Comparison of ENCODE assay signal across 1 cellular context in genomic region chr5:141608557-141608956, GRCh38.
TF ChIP-seq lines count a peak whose summit lies in the region.

No MANE protein-coding gene starts in this region.

TF ChIP-seq in liver, 16 proteins besides CTCF, POLR2A, EP300 and RAD21 (continued from another document):
- TF ChIP-seq REST (IDR thresholded peaks at IDR 0.05), result peak; percentile 57
- TF ChIP-seq TAF1 (conservative IDR thresholded peaks at IDR 0.05), result no peak
- peak; percentile 84 for TF ChIP-seq JUND (IDR thresholded peaks at IDR 0.05)
- no peak for TF ChIP-seq FOXA1 (IDR thresholded peaks at IDR 0.05)
- peak; percentile 23 for TF ChIP-seq ATF3 (IDR thresholded peaks at IDR 0.05)
- TF ChIP-seq FOXA2 (IDR thresholded peaks at IDR 0.05), result no peak
- TF ChIP-seq SP1 (IDR thresholded peaks at IDR 0.05), result peak; percentile 77
- TF ChIP-seq NR2F2 (IDR thresholded peaks at IDR 0.05), result no peak
- peak; percentile 26 for TF ChIP-seq HNF4G (IDR thresholded peaks at IDR 0.05)
- TF ChIP-seq GABPA (IDR thresholded peaks at IDR 0.05 in 1 of 2, conservative IDR thresholded peaks at IDR 0.05 in 1 of 2), result no peak
- TF ChIP-seq YY1 (IDR thresholded peaks at IDR 0.05), result peak; percentile 63
- TF ChIP-seq, protein P1, sequence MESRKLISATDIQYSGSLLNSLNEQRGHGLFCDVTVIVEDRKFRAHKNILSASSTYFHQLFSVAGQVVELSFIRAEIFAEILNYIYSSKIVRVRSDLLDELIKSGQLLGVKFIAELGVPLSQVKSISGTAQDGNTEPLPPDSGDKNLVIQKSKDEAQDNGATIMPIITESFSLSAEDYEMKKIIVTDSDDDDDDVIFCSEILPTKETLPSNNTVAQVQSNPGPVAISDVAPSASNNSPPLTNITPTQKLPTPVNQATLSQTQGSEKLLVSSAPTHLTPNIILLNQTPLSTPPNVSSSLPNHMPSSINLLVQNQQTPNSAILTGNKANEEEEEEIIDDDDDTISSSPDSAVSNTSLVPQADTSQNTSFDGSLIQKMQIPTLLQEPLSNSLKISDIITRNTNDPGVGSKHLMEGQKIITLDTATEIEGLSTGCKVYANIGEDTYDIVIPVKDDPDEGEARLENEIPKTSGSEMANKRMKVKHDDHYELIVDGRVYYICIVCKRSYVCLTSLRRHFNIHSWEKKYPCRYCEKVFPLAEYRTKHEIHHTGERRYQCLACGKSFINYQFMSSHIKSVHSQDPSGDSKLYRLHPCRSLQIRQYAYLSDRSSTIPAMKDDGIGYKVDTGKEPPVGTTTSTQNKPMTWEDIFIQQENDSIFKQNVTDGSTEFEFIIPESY (IDR thresholded peaks at IDR 0.05), result no peak
- TF ChIP-seq, protein P2, sequence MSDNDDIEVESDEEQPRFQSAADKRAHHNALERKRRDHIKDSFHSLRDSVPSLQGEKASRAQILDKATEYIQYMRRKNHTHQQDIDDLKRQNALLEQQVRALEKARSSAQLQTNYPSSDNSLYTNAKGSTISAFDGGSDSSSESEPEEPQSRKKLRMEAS (IDR thresholded peaks at IDR 0.05), result no peak
- peak; percentile 88 for TF ChIP-seq HNF4A (conservative IDR thresholded peaks at IDR 0.05)
TF ChIP-seq in liver: peak in this region for 8.
